Comparison of ENCODE assay signal across 28 cellular contexts in genomic region chr12:40039598-40039997, GRCh38.
"Had no signal": no experiment of that assay in that cellular context is flagged by ENCODE, and none has a peak within 500 bp of the region (broad histone marks: within the 10 kb centered on the region; RNA-seq: fewer than 3 reads in every experiment).

No MANE protein-coding gene starts in this region.

- H3K27me3 ChIP-seq: colonic mucosa, dorsolateral prefrontal cortex, esophagus muscularis mucosa, esophagus squamous epithelium, foreskin keratinocyte, gastrocnemius medialis, gastroesophageal sphincter, heart left ventricle, heart right ventricle had no signal

- H3K4me3 Mint-ChIP-seq: dendritic cell treated with granulocyte-macrophage colony-stimulating factor and Interleukin-4, amounts not matched to agents 40 ng/mL and 50 ng/mL, for 4 days; effector memory CD8-positive, alpha-beta T cell; endodermal cell had no signal

- H3K9me3 ChIP-seq: colonic mucosa, esophagus muscularis mucosa, esophagus squamous epithelium, gastrocnemius medialis, gastroesophageal sphincter, heart left ventricle, heart right ventricle had no signal

- ATAC-seq: effector memory CD8-positive, alpha-beta T cell; esophagus mucosa; foreskin keratinocyte; gastrocnemius medialis; gastroesophageal sphincter; heart left ventricle; heart right ventricle had no signal

- H3K27ac Mint-ChIP-seq: dendritic cell treated with granulocyte-macrophage colony-stimulating factor and Interleukin-4, amounts not matched to agents 40 ng/mL and 50 ng/mL, for 4 days; effector memory CD8-positive, alpha-beta T cell; endodermal cell had no signal

- H3K27ac ChIP-seq: colonic mucosa, coronary artery, dorsolateral prefrontal cortex, epithelial cell of prostate, esophagus muscularis mucosa, esophagus squamous epithelium, foreskin keratinocyte, gastrocnemius medialis, gastroesophageal sphincter, heart left ventricle, heart right ventricle had no signal

- H3K36me3 ChIP-seq: colonic mucosa, esophagus muscularis mucosa, esophagus squamous epithelium, gastrocnemius medialis, gastroesophageal sphincter, heart left ventricle, heart right ventricle had no signal

- H3K4me1 ChIP-seq: colonic mucosa, esophagus squamous epithelium, foreskin keratinocyte, gastrocnemius medialis, heart left ventricle, heart right ventricle had no signal

- DNase-seq: colonic mucosa; cortex of kidney; dermis blood vessel endothelial cell; dorsolateral prefrontal cortex; effector CD4-positive, alpha-beta T cell; effector CD8-positive, alpha-beta T cell; effector memory CD4-positive, alpha-beta T cell; effector memory CD8-positive, alpha-beta T cell; endodermal cell; esophagus squamous epithelium; foreskin fibroblast; foreskin keratinocyte; foreskin melanocyte; gastrocnemius medialis; glutamatergic neuron; head of caudate nucleus; heart left ventricle; heart right ventricle had no signal

- H3K9me3 Mint-ChIP-seq: dendritic cell treated with granulocyte-macrophage colony-stimulating factor and Interleukin-4, amounts not matched to agents 40 ng/mL and 50 ng/mL, for 4 days; effector memory CD8-positive, alpha-beta T cell; endodermal cell had no signal

- FAIRE-seq: colon, endometrium, endothelial cell of umbilical vein, frontal cortex had no signal

- H3K27me3 Mint-ChIP-seq: dendritic cell treated with granulocyte-macrophage colony-stimulating factor and Interleukin-4, amounts not matched to agents 40 ng/mL and 50 ng/mL, for 4 days; effector memory CD8-positive, alpha-beta T cell had no signal

- H3K4me3 ChIP-seq: colonic mucosa, coronary artery, dorsolateral prefrontal cortex, esophagus muscularis mucosa, esophagus squamous epithelium, gastrocnemius medialis, gastroesophageal sphincter, heart left ventricle, heart right ventricle had no signal
